In the genomic region with DNA sequence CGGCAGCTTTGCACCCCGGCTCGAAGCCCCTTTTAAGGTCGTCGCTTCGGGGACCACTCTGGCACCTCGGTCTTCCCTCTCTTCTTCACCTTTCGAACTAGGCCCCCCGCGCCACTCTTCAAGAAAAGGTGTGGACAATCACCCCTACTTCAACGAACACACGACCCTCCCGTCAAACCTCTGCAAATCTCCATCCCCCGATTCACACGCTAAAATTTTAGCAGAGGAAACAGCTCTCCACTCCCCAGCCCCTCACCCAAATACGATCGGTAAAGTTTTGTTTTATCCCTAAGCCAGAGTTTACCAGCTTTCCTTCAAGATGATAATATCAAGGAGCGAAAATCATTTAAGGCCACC, we compare ENCODE assay signal across 9 cellular contexts.
DNase-seq lines count a peak whose midpoint lies in the region; ATAC-seq and TF ChIP-seq lines count a peak whose summit lies in the region.
"Had no signal": no experiment of that assay in that cellular context is flagged by ENCODE, and none has a peak within 500 bp of the region (broad histone marks: within the 10 kb centered on the region; RNA-seq: fewer than 3 reads in every experiment).

No MANE protein-coding gene starts in this region.

- H3K36me3 ChIP-seq in DND-41 (ENCODE audit: insufficient read depth, low read length) (no peaks in the 10 kb centered on the region; the same call in 1 of the 2 replicates), rectal smooth muscle tissue (ENCODE audit: control insufficient read depth, insufficient read depth, low read length) (no peaks in the 10 kb centered on the region)

- H3K4me2 ChIP-seq in DND-41 (ENCODE audit: insufficient read depth, low read length), result peak overlapping the region; percentile 94

- peak overlapping the region in 1 of 2 experiments; percentile 83; a peak in 2 of 4 replicates for H3K4me3 ChIP-seq in DND-41 (ENCODE audit: low read depth in 1 of 2, low read length in 2 of 2)
- H3K4me3 ChIP-seq in fibroblast of mammary gland (ENCODE audit: control insufficient read depth, low read depth, low read length), result peak overlapping the region; percentile 43
- peak overlapping the region; percentile 58 for H3K4me3 ChIP-seq in rectal smooth muscle tissue (ENCODE audit: low read length)

- DNase-seq in DND-41, result no peak
- DNase-seq in T-helper 17 cell, result no peak
- no peak for DNase-seq in fibroblast of mammary gland (ENCODE audit: low read depth)
- DNase-seq in SW 1271 (lab: John Stamatoyannopoulos, UW), result no peak
- DNase-seq in glomerular visceral epithelial cell (ENCODE audit: extremely low spot score), result no peak
- DNase-seq in NCI-H82 (lab: John Stamatoyannopoulos, UW), result no peak
- DNase-seq: NCI-H1436 treated with DMSO at 0.1 percent for 48 hours had no signal

- H3K9ac ChIP-seq in DND-41 (ENCODE audit: low read depth, low read length), result peak overlapping the region; percentile 87
- no peak overlapping the region for H3K9ac ChIP-seq in rectal smooth muscle tissue (ENCODE audit: low read length)

- no peaks in the 10 kb centered on the region for H4K20me1 ChIP-seq in DND-41 (ENCODE audit: insufficient read depth, low read length)

- H3K27me3 Mint-ChIP-seq in T-helper 17 cell, result no peaks in the 10 kb centered on the region

- peak overlapping the region; percentile 93 for H3K4me3 Mint-ChIP-seq in T-helper 17 cell

- H3K4me1 ChIP-seq in DND-41 (ENCODE audit: insufficient read depth, low read length), result peaks cover 73% of the 10 kb centered on the region
- H3K4me1 ChIP-seq in rectal smooth muscle tissue (ENCODE audit: control insufficient read depth, insufficient read depth, low read length), result peaks cover 34% of the 10 kb centered on the region

- H3K27ac ChIP-seq in DND-41 (ENCODE audit: low read length) (peak overlapping the region; percentile 38; the same call in 1 of the 2 replicates), rectal smooth muscle tissue (ENCODE audit: low read depth, low read length) (peak overlapping the region; percentile 62)

- peaks cover 64% of the 10 kb centered on the region for H3K4me1 Mint-ChIP-seq in T-helper 17 cell

- ATAC-seq in DND-41 (ENCODE audit: insufficient read depth, low read depth) (no peak), T-helper 17 cell (no peak), GM18870 (IDR thresholded peaks at IDR 0.05; ENCODE audit: unreplicated experiment) (no peak)

- no peaks in the 10 kb centered on the region for H3K27me3 ChIP-seq in DND-41 (ENCODE audit: insufficient read depth, low read length, poor library complexity)
- no peaks in the 10 kb centered on the region for H3K27me3 ChIP-seq in rectal smooth muscle tissue (ENCODE audit: control insufficient read depth, insufficient read depth, low read length)

- peak overlapping the region; percentile 67 for H2AFZ ChIP-seq in DND-41 (ENCODE audit: low read depth, low read length)

- H3K27ac Mint-ChIP-seq in T-helper 17 cell, result peak overlapping the region; percentile 99

- peaks cover 36% of the 10 kb centered on the region for H3K79me2 ChIP-seq in DND-41 (ENCODE audit: insufficient read depth, low read length)

- no peaks in the 10 kb centered on the region for H3K9me3 ChIP-seq in DND-41 (ENCODE audit: insufficient read depth, low read length, severe bottlenecking)
- H3K9me3 ChIP-seq in T-helper 17 cell (ENCODE audit: control insufficient read depth, low read length, poor library complexity, severe bottlenecking), result no peaks in the 10 kb centered on the region

- no peak for TF ChIP-seq CTCF in DND-41 (IDR thresholded peaks at IDR 0.05; ENCODE audit: borderline replicate concordance, extremely low read depth, low read length, poor library complexity, severe bottlenecking)
- TF ChIP-seq CTCF in fibroblast of mammary gland (conservative IDR thresholded peaks at IDR 0.05; ENCODE audit: control insufficient read depth, insufficient read depth, low read depth, low read length), result no peak

- H3K36me3 Mint-ChIP-seq in T-helper 17 cell (ENCODE audit: low read depth), result peaks cover 2% of the 10 kb centered on the region
